ENCODE assay signal across 8 cellular contexts in the genomic region with DNA sequence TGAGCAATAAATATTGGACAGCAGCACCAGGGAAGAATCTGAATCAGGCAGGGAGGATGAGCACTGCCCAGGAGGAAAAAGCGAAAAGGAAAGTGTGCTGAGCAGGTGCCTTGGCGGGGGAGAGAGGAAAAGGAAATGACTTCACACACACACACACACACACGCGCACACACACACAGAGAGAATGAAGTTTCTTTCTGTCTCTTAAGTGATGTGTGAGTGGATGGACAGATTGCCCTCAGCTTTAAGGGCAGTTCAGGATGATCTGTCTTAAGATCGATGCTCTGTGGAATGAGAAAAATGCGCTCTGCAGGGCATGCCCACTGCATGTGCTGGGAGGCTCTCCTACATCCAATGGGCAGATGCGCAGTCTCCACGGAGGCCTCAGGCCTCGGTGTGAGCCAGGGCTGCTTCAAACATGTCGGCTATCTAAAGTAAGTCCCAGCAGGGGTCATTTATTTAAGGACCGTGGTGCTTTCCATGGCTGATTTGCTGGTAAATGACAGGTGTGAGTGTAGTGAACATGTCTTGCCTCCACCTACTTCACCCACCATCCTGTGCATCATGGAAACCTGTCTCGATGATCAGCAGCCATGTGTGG. TPM values are rescaled to one million over a fixed set of nuclear protein-coding genes. Genes with fewer than 3 reads are reported as not detected.
DNase-seq lines count a peak whose midpoint lies in the region; ATAC-seq lines count a peak whose summit lies in the region.

No MANE protein-coding gene starts in this region.

- no peaks in the 10 kb centered on the region for H3K27me3 Mint-ChIP-seq in dendritic cell treated with granulocyte-macrophage colony-stimulating factor and Interleukin-4, amounts not matched to agents 40 ng/mL and 50 ng/mL, for 4 days

- ATAC-seq in HG02763 (IDR thresholded peaks at IDR 0.05; ENCODE audit: unreplicated experiment) (peak; percentile 35), left lobe of liver (peak; percentile 56)

- no peaks in the 10 kb centered on the region for H3K9me3 Mint-ChIP-seq in dendritic cell treated with granulocyte-macrophage colony-stimulating factor and Interleukin-4, amounts not matched to agents 40 ng/mL and 50 ng/mL, for 4 days

- intact Hi-C loops in dendritic cell treated with granulocyte-macrophage colony-stimulating factor and Interleukin-4, amounts not matched to agents 40 ng/mL and 50 ng/mL, for 4 days (cut with micrococcal nuclease): loop anchor here (1.0 kb wide), 1 partner anchor 88 kb away; the partner anchor contains the start of gene MASTL

- H3K36me3 Mint-ChIP-seq in dendritic cell treated with granulocyte-macrophage colony-stimulating factor and Interleukin-4, amounts not matched to agents 40 ng/mL and 50 ng/mL, for 4 days (ENCODE audit: low read depth): peaks cover 24% of the 10 kb centered on the region

- peak overlapping the region; percentile 96 for H3K27ac Mint-ChIP-seq in dendritic cell treated with granulocyte-macrophage colony-stimulating factor and Interleukin-4, amounts not matched to agents 40 ng/mL and 50 ng/mL, for 4 days

- H3K4me3 Mint-ChIP-seq in dendritic cell treated with granulocyte-macrophage colony-stimulating factor and Interleukin-4, amounts not matched to agents 40 ng/mL and 50 ng/mL, for 4 days: peak overlapping the region; percentile 83

- peaks cover 33% of the 10 kb centered on the region for H3K4me1 Mint-ChIP-seq in dendritic cell treated with granulocyte-macrophage colony-stimulating factor and Interleukin-4, amounts not matched to agents 40 ng/mL and 50 ng/mL, for 4 days (ENCODE audit: low read depth)

- DNase-seq in DMS79 treated with DMSO at 0.1 percent for 48 hours (lab: John Stamatoyannopoulos, UW) (peak; percentile 30), DMS79 (lab: John Stamatoyannopoulos, UW) (no peak), NCI-H226 (peak; percentile 59), left lobe of liver (ENCODE audit: low spot score) (peak; percentile 69)
- peak; percentile 57 for DNase-seq in activated CD4-positive, alpha-beta T cell treated with anti-CD3 and anti-CD28 coated beads for 1 hour
- peak; percentile 70 for DNase-seq in stimulated activated CD4-positive, alpha-beta T cell treated with anti-CD3 and anti-CD28 coated beads, Interleukin-1b, Interleukin-23, amount 100 ng/mL, for 48 hours

RNA-seq across cellular contexts. Expression of gene ACBD5, which starts 2.5 kb away (rescaled TPM):
- 43.1 TPM for total RNA-seq in left lobe of liver
